In the genomic region with DNA sequence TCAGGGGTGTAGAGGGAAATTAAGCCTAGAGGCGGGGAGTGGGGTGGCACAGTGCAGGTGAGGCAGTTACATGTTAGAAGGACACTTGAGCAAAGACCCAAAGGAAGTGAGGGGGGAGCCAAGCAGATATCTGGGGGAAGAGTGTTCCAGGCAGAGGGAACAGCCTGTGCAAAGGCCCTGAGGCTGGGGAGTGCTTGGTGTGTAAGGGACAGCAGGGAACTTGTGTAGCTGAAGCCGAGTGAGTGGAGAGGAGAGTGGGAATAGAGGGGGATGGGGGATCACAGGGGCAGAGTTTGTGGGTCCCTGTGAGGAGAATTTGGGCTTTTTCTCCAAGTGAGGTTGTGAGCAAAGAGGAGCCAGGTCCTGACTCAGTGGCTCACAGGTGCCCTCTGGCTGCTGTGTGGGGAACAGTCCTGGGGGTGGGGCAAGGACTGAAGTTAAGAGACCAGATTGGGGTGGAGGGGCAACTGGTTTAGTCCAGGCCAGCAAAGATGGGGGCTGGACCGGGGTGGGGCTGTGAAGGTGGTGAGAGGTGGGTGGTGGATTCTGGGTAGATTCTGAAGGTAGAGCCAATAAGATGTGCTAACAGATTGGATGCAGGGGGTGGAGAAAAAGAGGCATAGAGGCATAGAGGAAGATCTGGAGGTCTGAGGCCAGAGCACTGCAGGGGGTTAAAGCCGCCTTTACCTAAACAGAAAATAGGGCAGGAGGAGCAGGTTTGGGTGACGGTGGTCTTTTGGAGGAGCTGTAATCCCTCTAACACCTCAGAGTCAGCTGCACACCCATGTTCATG, we compare ENCODE assay signal across 8 cellular contexts.
DNase-seq lines count a peak whose midpoint lies in the region; ATAC-seq and TF ChIP-seq lines count a peak whose summit lies in the region.

No MANE protein-coding gene starts in this region.

- intact Hi-C loops in activated CD4-positive, alpha-beta T cell treated with anti-CD3 and anti-CD28 coated beads for 36 hours (cut with DNase I, micrococcal nuclease): loop anchor here (1.0 kb wide), 3 partner anchors 65 to 236 kb away; no protein-coding TSS in a partner anchor

- H3K36me3 Mint-ChIP-seq in activated CD4-positive, alpha-beta T cell treated with anti-CD3 and anti-CD28 coated beads for 36 hours (ENCODE audit: low read depth): no peaks in the 10 kb centered on the region
- no peaks in the 10 kb centered on the region for H3K36me3 Mint-ChIP-seq in natural killer cell treated with Interleukin-12 subunit alpha and Interleukin-12 subunit beta and Interleukin-15 and Interleukin-18, amount 100 ng/mL, for 72 hours
- H3K36me3 Mint-ChIP-seq in type B pancreatic cell: no peaks in the 10 kb centered on the region

- no peak overlapping the region for H3K27ac Mint-ChIP-seq in activated CD4-positive, alpha-beta T cell treated with anti-CD3 and anti-CD28 coated beads for 36 hours
- no peak overlapping the region for H3K27ac Mint-ChIP-seq in natural killer cell treated with Interleukin-12 subunit alpha and Interleukin-12 subunit beta and Interleukin-15 and Interleukin-18, amount 100 ng/mL, for 72 hours
- H3K27ac Mint-ChIP-seq in type B pancreatic cell: no peak overlapping the region

- H3K4me3 Mint-ChIP-seq in activated CD4-positive, alpha-beta T cell treated with anti-CD3 and anti-CD28 coated beads for 36 hours: no peak overlapping the region
- no peak overlapping the region for H3K4me3 Mint-ChIP-seq in natural killer cell treated with Interleukin-12 subunit alpha and Interleukin-12 subunit beta and Interleukin-15 and Interleukin-18, amount 100 ng/mL, for 72 hours
- no peak overlapping the region for H3K4me3 Mint-ChIP-seq in type B pancreatic cell

- CTCF ChIA-PET in activated CD4-positive, alpha-beta T cell treated with anti-CD3 and anti-CD28 coated beads for 36 hours (lab: Charles Lee): interaction anchor here (1.0 to 3.2 kb wide), 5 partner anchors 13 to 154 kb away, joined by 3 to 14 read pairs (median 4); no protein-coding TSS in a partner anchor

- peaks cover under 1% of the 10 kb centered on the region for H3K9me3 Mint-ChIP-seq in activated CD4-positive, alpha-beta T cell treated with anti-CD3 and anti-CD28 coated beads for 36 hours (ENCODE audit: low read depth)
- H3K9me3 Mint-ChIP-seq in natural killer cell treated with Interleukin-12 subunit alpha and Interleukin-12 subunit beta and Interleukin-15 and Interleukin-18, amount 100 ng/mL, for 72 hours: no peaks in the 10 kb centered on the region
- no peaks in the 10 kb centered on the region for H3K9me3 Mint-ChIP-seq in type B pancreatic cell

- POLR2A ChIA-PET in activated CD4-positive, alpha-beta T cell treated with anti-CD3 and anti-CD28 coated beads for 36 hours (lab: Charles Lee): interaction anchor here (0.6 kb wide), 2 partner anchors 262 to 1259 kb away, joined by 3 to 5 read pairs; a partner anchor contains a TSS

- peak; percentile 71 for ATAC-seq in activated CD4-positive, alpha-beta T cell treated with anti-CD3 and anti-CD28 coated beads for 36 hours
- ATAC-seq in natural killer cell treated with Interleukin-12 subunit alpha and Interleukin-12 subunit beta and Interleukin-15 and Interleukin-18, amount 100 ng/mL, for 72 hours: peak; percentile 65 to 71
- no peak for ATAC-seq in HG02571 (IDR thresholded peaks at IDR 0.05; ENCODE audit: unreplicated experiment)
- no peak for ATAC-seq in GM19455 (IDR thresholded peaks at IDR 0.05; ENCODE audit: unreplicated experiment)

- TF ChIP-seq CTCF in LNCAP (IDR thresholded peaks at IDR 0.05): peak; percentile 50
- peak; percentile 76 for TF ChIP-seq CTCF in type B pancreatic cell (conservative IDR thresholded peaks at IDR 0.05)

- no peaks in the 10 kb centered on the region for H3K4me1 Mint-ChIP-seq in activated CD4-positive, alpha-beta T cell treated with anti-CD3 and anti-CD28 coated beads for 36 hours
- no peaks in the 10 kb centered on the region for H3K4me1 Mint-ChIP-seq in natural killer cell treated with Interleukin-12 subunit alpha and Interleukin-12 subunit beta and Interleukin-15 and Interleukin-18, amount 100 ng/mL, for 72 hours (ENCODE audit: low read depth in 2 of 2)
- H3K4me1 Mint-ChIP-seq in type B pancreatic cell (ENCODE audit: unreplicated experiment): no peaks in the 10 kb centered on the region

- H3K27me3 Mint-ChIP-seq in activated CD4-positive, alpha-beta T cell treated with anti-CD3 and anti-CD28 coated beads for 36 hours: peaks cover 10% of the 10 kb centered on the region
- H3K27me3 Mint-ChIP-seq in natural killer cell treated with Interleukin-12 subunit alpha and Interleukin-12 subunit beta and Interleukin-15 and Interleukin-18, amount 100 ng/mL, for 72 hours: peaks cover 9 to 17% of the 10 kb centered on the region in 2 donors
- H3K27me3 Mint-ChIP-seq in type B pancreatic cell: no peaks in the 10 kb centered on the region

- DNase-seq in GM03348 (ENCODE audit: low spot score): peak; percentile 74
- peak; percentile 76 for DNase-seq in activated CD4-positive, alpha-beta T cell treated with anti-CD3 and anti-CD28 coated beads for 36 hours
- peak; percentile 12 for DNase-seq in effector CD8-positive, alpha-beta T cell (lab: John Stamatoyannopoulos, UW)
- peak; percentile 63 for DNase-seq in natural killer cell treated with Interleukin-12 subunit alpha and Interleukin-12 subunit beta and Interleukin-15 and Interleukin-18, amount 100 ng/mL, for 72 hours (ENCODE audit: low spot score)
- no peak for DNase-seq in type B pancreatic cell (ENCODE audit: extremely low spot score, unreplicated experiment)

Comparison
In these comparisons a context has a peak if more than half of its experiments do, and no peak if none do; other contexts are left out.
1. ATAC-seq: peak in activated CD4-positive, alpha-beta T cell treated with anti-CD3 and anti-CD28 coated beads for 36 hours (single experiment) and natural killer cell treated with Interleukin-12 subunit alpha and Interleukin-12 subunit beta and Interleukin-15 and Interleukin-18, amount 100 ng/mL, for 72 hours (2 of 2); none in HG02571 (single experiment) and GM19455 (single experiment).